In genomic region chr5:172556971-172557461, GRCh38 we compare ENCODE assay signal across 13 cellular contexts.
DNase-seq lines count a peak whose midpoint lies in the region; ATAC-seq and TF ChIP-seq lines count a peak whose summit lies in the region.
"Had no signal": no experiment of that assay in that cellular context is flagged by ENCODE, and none has a peak within 500 bp of the region (broad histone marks: within the 10 kb centered on the region; RNA-seq: fewer than 3 reads in every experiment).

No MANE protein-coding gene starts in this region.

- peak; percentile 75 for ATAC-seq in Right ventricle myocardium inferior
- peak; percentile 50 for ATAC-seq in left lung
- ATAC-seq in aorta (ENCODE audit: low FRiP score): peak; percentile 27
- ATAC-seq in HG03432 (IDR thresholded peaks at IDR 0.05; ENCODE audit: unreplicated experiment): no peak
- no peak for ATAC-seq in HG02759 (IDR thresholded peaks at IDR 0.05; ENCODE audit: unreplicated experiment)
- ATAC-seq: esophagus mucosa had no signal

- H3K27ac ChIP-seq in left lung: peak overlapping the region; percentile 41 to 44
- peak overlapping the region; percentile 74 to 82 for H3K27ac ChIP-seq in prostate gland
- no peak overlapping the region for H3K27ac ChIP-seq in aorta (ENCODE audit: low read depth in 1 of 2, low read length in 2 of 2)
- H3K27ac ChIP-seq: psoas muscle had no signal

- H3K36me3 ChIP-seq in left lung: no peaks in the 10 kb centered on the region
- no peaks in the 10 kb centered on the region for H3K36me3 ChIP-seq in prostate gland
- no peaks in the 10 kb centered on the region for H3K36me3 ChIP-seq in aorta (ENCODE audit: control insufficient read depth in 1 of 2, insufficient read depth in 2 of 2, low read length in 1 of 2)

- peaks cover 12 to 14% of the 10 kb centered on the region in 2 donors for H3K4me1 ChIP-seq in left lung
- H3K4me1 ChIP-seq in prostate gland (replicated peaks): peaks cover 8% of the 10 kb centered on the region
- no peaks in the 10 kb centered on the region for H3K4me1 ChIP-seq in aorta (ENCODE audit: control insufficient read depth in 1 of 2, insufficient read depth in 2 of 2, low read length in 2 of 2)
- H3K4me1 ChIP-seq: psoas muscle had no signal

- intact Hi-C loops in Right ventricle myocardium inferior (cut with DNase I) (loop anchor here (5.0 kb wide), 1 partner anchor 140 kb away; no protein-coding TSS in a partner anchor), cardiac septum (cut with DNase I) (loop anchor here (5.0 kb wide), 1 partner anchor 140 kb away; no protein-coding TSS in a partner anchor), left lung (cut with DNase I) (loop anchor here in 1 of 2 donors (10.0 kb wide), 1 partner anchor 52 kb away; no protein-coding TSS in a partner anchor), prostate gland (cut with DNase I) (loop anchor here (2.0 to 5.0 kb wide), 3 partner anchors 85 to 140 kb away; partner anchors contain the start of gene NEURL1B), aorta (cut with DNase I) (no loop called here)

- TF ChIP-seq POLR2A in prostate gland (IDR thresholded peaks at IDR 0.05): no peak

- WGBS in prostate gland: 52% methylated on average over 12 of the region's 12 CpGs
- WGBS in aorta, 2 donors: 30 to 39% methylated on average over 12 of the region's 12 CpGs

- no peak overlapping the region for H3K4me3 ChIP-seq in left lung
- H3K4me3 ChIP-seq in prostate gland: no peak overlapping the region
- H3K4me3 ChIP-seq in aorta (ENCODE audit: low read length in 2 of 2): no peak overlapping the region
- H3K4me3 ChIP-seq: psoas muscle had no signal

- no peaks in the 10 kb centered on the region for H3K9me3 ChIP-seq in left lung
- no peaks in the 10 kb centered on the region for H3K9me3 ChIP-seq in prostate gland
- H3K9me3 ChIP-seq in aorta (ENCODE audit: control insufficient read depth, low read length): no peaks in the 10 kb centered on the region
- H3K9me3 ChIP-seq: psoas muscle had no signal

- DNase-seq in Right ventricle myocardium inferior (ENCODE audit: missing footprints) (peak; percentile 62), cardiac septum (ENCODE audit: low spot score) (no peak), left lung (no peak), prostate gland (ENCODE audit: low spot score) (no peak), aorta (peak in 1 of 2 donors; percentile 64), HK-2 (ENCODE audit: unreplicated experiment) (no peak)
- DNase-seq: CD4-positive, alpha-beta memory T cell; KBM-7; psoas muscle; stimulated activated naive CD4-positive, alpha-beta T cell had no signal

- TF ChIP-seq CTCF in left lung (IDR thresholded peaks at IDR 0.05): no peak
- no peak for TF ChIP-seq CTCF in prostate gland (IDR thresholded peaks at IDR 0.05)

- H3K27me3 ChIP-seq in left lung (no peaks in the 10 kb centered on the region), prostate gland (replicated peaks; ENCODE audit: insufficient read depth) (no peaks in the 10 kb centered on the region), aorta (ENCODE audit: control insufficient read depth in 1 of 2, insufficient read depth in 2 of 2, low read length in 1 of 2) (no peaks in the 10 kb centered on the region)

Comparison
In these comparisons a context has a peak if more than half of its experiments do, and no peak if none do; other contexts are left out.
1. ATAC-seq: peak in Right ventricle myocardium inferior (single experiment), left lung (single experiment) and aorta (single experiment); none in HG03432 (single experiment) and HG02759 (single experiment).
2. H3K27ac ChIP-seq: peak in left lung (2 of 2) and prostate gland (2 of 2); none in aorta (0 of 2).
3. intact Hi-C loops: an anchor here in Right ventricle myocardium inferior (5.0 kb wide), cardiac septum (5.0 kb wide) and prostate gland (2.0 to 5.0 kb wide); none called in aorta.